In genomic region chr5:169581580-169582227, GRCh38 we compare ENCODE assay signal across 7 cellular contexts. TPM values are rescaled to one million over a fixed set of nuclear protein-coding genes. Genes with fewer than 3 reads are reported as not detected.
A peak's percentile ranks its signal among the peaks of the same experiment; 100 is the strongest.
DNase-seq lines count a peak whose midpoint lies in the region; TF ChIP-seq lines count a peak whose summit lies in the region.

No MANE protein-coding gene starts in this region.

- H3K36me3 ChIP-seq in GM23248 (ENCODE audit: low read depth) (no peaks in the 10 kb centered on the region), kidney epithelial cell (ENCODE audit: control insufficient read depth, insufficient read depth, low read length) (no peaks in the 10 kb centered on the region)

- peak overlapping the region; percentile 79 for H3K27ac ChIP-seq in GM23248

- peaks cover 32% of the 10 kb centered on the region for H3K79me2 ChIP-seq in GM23248 (ENCODE audit: insufficient read depth)

- peak overlapping the region; percentile 64 for H3K4me2 ChIP-seq in GM23248 (ENCODE audit: unreplicated experiment)

- H4K20me1 ChIP-seq in GM23248 (ENCODE audit: insufficient read depth): no peaks in the 10 kb centered on the region

- DNase-seq in GM04504 (ENCODE audit: low read depth): peak; percentile 34
- peak; percentile 88 for DNase-seq in GM23248
- DNase-seq in M059J (ENCODE audit: low read depth): peak; percentile 66
- DNase-seq in UCSD-AML1 (lab: John Stamatoyannopoulos, UW; ENCODE audit: unreplicated experiment): peak; percentile 21
- peak; percentile 23 to 69 for DNase-seq in T47D (ENCODE audit: low read depth in 1 of 2, low spot score in 1 of 2)
- no peak for DNase-seq in kidney epithelial cell (ENCODE audit: low read depth)
- DNase-seq in stimulated activated CD4-positive, alpha-beta T cell treated with anti-CD3 and anti-CD28 coated beads, Interleukin-4, amount 100 ng/mL, for 24 hours: peak; percentile 68

- peak; percentile 76 for TF ChIP-seq CTCF in kidney epithelial cell (IDR thresholded peaks at IDR 0.05; ENCODE audit: insufficient read depth, low read length, poor library complexity, severe bottlenecking)

- H3K27me3 ChIP-seq in GM23248 (replicated peaks; ENCODE audit: insufficient read depth) (no peaks in the 10 kb centered on the region), kidney epithelial cell (ENCODE audit: control insufficient read depth, insufficient read depth, low read length) (no peaks in the 10 kb centered on the region)

- peak overlapping the region; percentile 34 for H2AFZ ChIP-seq in GM23248

- H3K9me2 ChIP-seq in GM23248 (ENCODE audit: insufficient read depth): no peaks in the 10 kb centered on the region

- peak overlapping the region; percentile 2; the same call in 1 of the 2 replicates for H3K4me3 ChIP-seq in GM23248
- no peak overlapping the region for H3K4me3 ChIP-seq in kidney epithelial cell (ENCODE audit: low read depth, low read length)

- 9 to 10% methylated on average over 6 of the region's 6 CpGs for WGBS in GM23248 (ENCODE audit: low coverage in 1 of 2, low lambda C conversion rate in 2 of 2, missing lambda C conversion rate in 2 of 2), 2 experiments

- no peaks in the 10 kb centered on the region for H3K9me3 ChIP-seq in GM23248 (ENCODE audit: low read depth)

- peaks cover 48% of the 10 kb centered on the region for H3K4me1 ChIP-seq in GM23248 (ENCODE audit: insufficient read depth)

- in situ Hi-C loops in GM23248 (cut with MboI): no loop called here
- in situ Hi-C loops in T47D (cut with HindIII; ENCODE audit: low pct_unique_long_range_greater_than_20kb, low sequenced_read_pairs): no loop called here

- H3K9ac ChIP-seq in GM23248: peak overlapping the region; percentile 62

- H3F3A ChIP-seq in GM23248 (ENCODE audit: insufficient read depth): peaks cover 54% of the 10 kb centered on the region

RNA-seq across cellular contexts. Expression of gene SPDL1, which starts 1.9 kb away (rescaled TPM):
- 123 and 215 TPM in 2 replicates for total RNA-seq in GM23248 (2014; rRNA removed; shearing (Covaris generic))
- 177 TPM in 2 replicates for polyA plus RNA-seq in GM23248 (2016; fragmentation: Nextera tagmentation; extraction: Ambion mirVana)
- 158 and 167 TPM in 2 replicates for total RNA-seq in M059J (2014; rRNA removed; shearing (Covaris generic))
- 17.9 and 64.3 TPM in 2 replicates for total RNA-seq in kidney epithelial cell

RNA-seq across cellular contexts. Expression of gene DOCK2, which starts 55.4 kb away (rescaled TPM):
- 10.4 and 12.1 TPM in 2 replicates for total RNA-seq in GM23248 (2014; rRNA removed; shearing (Covaris generic))
- polyA plus RNA-seq in GM23248 (2016; fragmentation: Nextera tagmentation; extraction: Ambion mirVana): 5.4 and 6.5 TPM in 2 replicates
- 45.9 and 47.7 TPM in 2 replicates for total RNA-seq in M059J (2014; rRNA removed; shearing (Covaris generic))
- total RNA-seq in kidney epithelial cell: 2.2 and 3.9 TPM in 2 replicates
